Comparison of ENCODE assay signal across 8 cellular contexts in genomic region chr4:17111959-17112659, GRCh38.
DNase-seq lines count a peak whose midpoint lies in the region; ATAC-seq, FAIRE-seq and TF ChIP-seq lines count a peak whose summit lies in the region.

No MANE protein-coding gene starts in this region.

- peak; percentile 75 for TF ChIP-seq CTCF in 22Rv1 (IDR thresholded peaks at IDR 0.05)
- TF ChIP-seq CTCF in Panc1 (IDR thresholded peaks at IDR 0.05): peak; percentile 29

- no peaks in the 10 kb centered on the region for H3K27me3 ChIP-seq in Panc1 (ENCODE audit: control insufficient read depth, insufficient read depth, low read length)

- FAIRE-seq in GM12891 (lab: Jason Lieb, UNC): no peak

- no peak overlapping the region for H3K4me3 ChIP-seq in Panc1 (ENCODE audit: low read depth in 2 of 2, low read length in 2 of 2)

- in situ Hi-C loops in Panc1 (cut with HindIII; ENCODE audit: low pct_unique_long_range_greater_than_20kb, low sequenced_read_pairs): no loop called here

- no TSS peak for BruUV-seq in Panc1 (replicated peaks; lab: Mats Ljungman, UMichigan)

- H3K9me3 ChIP-seq in Panc1 (ENCODE audit: control insufficient read depth, insufficient read depth, low read depth, low read length): no peaks in the 10 kb centered on the region

- TF ChIP-seq POLR2A in GM12891 (IDR thresholded peaks at IDR 0.05; ENCODE audit: low read depth, low read length): no peak

- intact Hi-C loops in Panc1 (cut with micrococcal nuclease; ENCODE audit: unreplicated experiment): no loop called here

- CTCF ChIA-PET in Panc1 (lab: Charles Lee): no interaction called here

- H3K36me3 ChIP-seq in Panc1 (ENCODE audit: control insufficient read depth, insufficient read depth, low read length): no peaks in the 10 kb centered on the region

- no peaks in the 10 kb centered on the region for H3K4me1 ChIP-seq in Panc1 (ENCODE audit: control insufficient read depth, insufficient read depth, low read length)

- DNase-seq in GM12891 (ENCODE audit: insufficient read length, low spot score) (peak; percentile 2), Panc1 (ENCODE audit: low read depth, low spot score) (no peak), globus pallidus (ENCODE audit: low spot score) (peak; percentile 24), NCI-H2107 treated with DMSO at 0.1 percent for 48 hours (lab: John Stamatoyannopoulos, UW; ENCODE audit: unreplicated experiment) (no peak), hepatic stellate cell (ENCODE audit: low spot score) (no peak)

- POLR2A ChIA-PET in Panc1 (lab: Charles Lee): no interaction called here

- ATAC-seq in Panc1 (no peak), GM21423 (IDR thresholded peaks at IDR 0.05; ENCODE audit: unreplicated experiment) (no peak), GM21737 (IDR thresholded peaks at IDR 0.05; ENCODE audit: unreplicated experiment) (no peak)

- H3K27ac ChIP-seq in 22Rv1 (no peak overlapping the region), Panc1 (ENCODE audit: low read length) (no peak overlapping the region)

TF ChIP-seq in GM12891, 5 proteins besides CTCF, POLR2A, EP300 and RAD21:
- TF ChIP-seq TAF1 (IDR thresholded peaks at IDR 0.05; ENCODE audit: low read depth, low read length): no peak
- no peak for TF ChIP-seq POU2F2 (IDR thresholded peaks at IDR 0.05; ENCODE audit: low read depth, low read length)
- no peak for TF ChIP-seq POLR2AphosphoS5 (IDR thresholded peaks at IDR 0.05; ENCODE audit: low read depth, low read length)
- no peak for TF ChIP-seq PAX5 (IDR thresholded peaks at IDR 0.05; ENCODE audit: insufficient read depth, low read length, severe bottlenecking)
- no peak for TF ChIP-seq SPI1 (IDR thresholded peaks at IDR 0.05; ENCODE audit: low read depth, low read length)

Comparison
In these comparisons a context has a peak if more than half of its experiments do, and no peak if none do; other contexts are left out.
1. DNase-seq: peak in GM12891 (single experiment) and globus pallidus (single experiment); none in Panc1 (single experiment), NCI-H2107 treated with DMSO at 0.1 percent for 48 hours (single experiment) and hepatic stellate cell (single experiment).